ENCODE assay signal across 13 cellular contexts in genomic region chr1:2795926-2796325, GRCh38. TPM values are rescaled to one million over a fixed set of nuclear protein-coding genes. Genes with fewer than 3 reads are reported as not detected.
DNase-seq lines count a peak whose midpoint lies in the region; ATAC-seq and TF ChIP-seq lines count a peak whose summit lies in the region.
"Had no signal": no experiment of that assay in that cellular context is flagged by ENCODE, and none has a peak within 500 bp of the region (broad histone marks: within the 10 kb centered on the region; RNA-seq: fewer than 3 reads in every experiment).

No MANE protein-coding gene starts in this region.

- H2AFZ ChIP-seq in osteoblast (ENCODE audit: low read length) (no peak overlapping the region), hepatocyte (no peak overlapping the region)

- DNase-seq in activated naive CD4-positive, alpha-beta T cell treated with anti-CD3 and anti-CD28 coated beads, Interleukin-2, amount 10 ng/mL, durations not matched to agents 7 days and 5 days, result peak; percentile 5
- DNase-seq in activated naive CD4-positive, alpha-beta T cell treated with anti-CD3 and anti-CD28 coated beads, Interleukin-2, amount 50 U/mL, for 16 hours, result no peak
- DNase-seq in T-helper 17 cell (no peak), osteoblast (ENCODE audit: insufficient read length, low spot score, missing footprints) (peak; percentile 52), NCI-H2171 (lab: John Stamatoyannopoulos, UW) (no peak), hepatocyte (ENCODE audit: low spot score) (no peak)
- DNase-seq: Caco-2; CD4-positive, alpha-beta T cell; H9 had no signal

- peak overlapping the region; percentile 0; the same call in 1 of the 2 replicates for H3K27ac ChIP-seq in BLaER1
- H3K27ac ChIP-seq in osteoblast (ENCODE audit: low read depth, low read length), result no peak overlapping the region
- no peak overlapping the region for H3K27ac ChIP-seq in hepatocyte
- H3K27ac ChIP-seq: C4-2B had no signal

- no peak overlapping the region for H3K9ac ChIP-seq in BLaER1

- no peaks in the 10 kb centered on the region for H3K4me1 Mint-ChIP-seq in activated naive CD4-positive, alpha-beta T cell treated with anti-CD3 and anti-CD28 coated beads, Interleukin-2, amount 10 ng/mL, durations not matched to agents 7 days and 5 days
- no peaks in the 10 kb centered on the region for H3K4me1 Mint-ChIP-seq in T-helper 17 cell
- H3K4me1 Mint-ChIP-seq: B cell, H9 had no signal

- ATAC-seq in T-helper 17 cell, result no peak

- 51% methylated on average over 6 of the region's 6 CpGs for WGBS in hepatocyte (ENCODE audit: low lambda C conversion rate, missing lambda C conversion rate)

- H3K36me3 ChIP-seq in BLaER1 (peaks cover 7% of the 10 kb centered on the region; the same call in 1 of the 2 replicates), osteoblast (ENCODE audit: insufficient read depth, low read length) (no peaks in the 10 kb centered on the region), hepatocyte (replicated peaks; ENCODE audit: insufficient read depth, low read depth) (no peaks in the 10 kb centered on the region)

- H4K20me1 ChIP-seq in BLaER1 (no peaks in the 10 kb centered on the region), osteoblast (ENCODE audit: insufficient read depth, low read length) (no peaks in the 10 kb centered on the region), hepatocyte (ENCODE audit: insufficient read depth, poor library complexity, severe bottlenecking) (no peaks in the 10 kb centered on the region)

- no peaks in the 10 kb centered on the region for H3K79me2 ChIP-seq in osteoblast (ENCODE audit: insufficient read depth, low read length)
- no peaks in the 10 kb centered on the region for H3K79me2 ChIP-seq in hepatocyte

- CTCF ChIA-PET in activated naive CD4-positive, alpha-beta T cell treated with anti-CD3 and anti-CD28 coated beads, Interleukin-2, amount 10 ng/mL, durations not matched to agents 7 days and 5 days (lab: Charles Lee), result interaction anchor here (1.2 kb wide), 1 partner anchor 11 kb away, joined by 3 read pairs; no protein-coding TSS in a partner anchor

- no peaks in the 10 kb centered on the region for H3K27me3 ChIP-seq in BLaER1
- no peaks in the 10 kb centered on the region for H3K27me3 ChIP-seq in osteoblast (ENCODE audit: insufficient read depth, low read length)
- no peaks in the 10 kb centered on the region for H3K27me3 ChIP-seq in hepatocyte

- H3K4me2 ChIP-seq in BLaER1 (peak overlapping the region; percentile 83), osteoblast (ENCODE audit: insufficient read depth, low read length) (no peak overlapping the region), hepatocyte (no peak overlapping the region)

- no peak overlapping the region for H3K4me3 Mint-ChIP-seq in activated naive CD4-positive, alpha-beta T cell treated with anti-CD3 and anti-CD28 coated beads, Interleukin-2, amount 10 ng/mL, durations not matched to agents 7 days and 5 days
- H3K4me3 Mint-ChIP-seq in T-helper 17 cell, result peak overlapping the region; percentile 43
- H3K4me3 Mint-ChIP-seq: B cell; CD4-positive, alpha-beta T cell; H9 had no signal

- TF ChIP-seq CTCF in osteoblast (IDR thresholded peaks at IDR 0.05; ENCODE audit: extremely low read depth, low read depth, low read length) (no peak), hepatocyte (IDR thresholded peaks at IDR 0.05; ENCODE audit: poor library complexity) (no peak)

- H3K4me1 ChIP-seq in BLaER1 (peaks cover 53% of the 10 kb centered on the region), osteoblast (ENCODE audit: insufficient read depth, low read length) (no peaks in the 10 kb centered on the region), hepatocyte (ENCODE audit: insufficient read depth) (no peaks in the 10 kb centered on the region)
- H3K4me1 ChIP-seq: Caco-2 had no signal

- H3K27ac Mint-ChIP-seq in activated naive CD4-positive, alpha-beta T cell treated with anti-CD3 and anti-CD28 coated beads, Interleukin-2, amount 10 ng/mL, durations not matched to agents 7 days and 5 days, result no peak overlapping the region
- no peak overlapping the region for H3K27ac Mint-ChIP-seq in T-helper 17 cell
- H3K27ac Mint-ChIP-seq: B cell; CD4-positive, alpha-beta T cell; H9 had no signal

- peaks cover 30% of the 10 kb centered on the region for H3K27me3 Mint-ChIP-seq in activated naive CD4-positive, alpha-beta T cell treated with anti-CD3 and anti-CD28 coated beads, Interleukin-2, amount 10 ng/mL, durations not matched to agents 7 days and 5 days
- H3K27me3 Mint-ChIP-seq in T-helper 17 cell, result peaks cover 21% of the 10 kb centered on the region

- H3K9me2 ChIP-seq in hepatocyte (replicated peaks; ENCODE audit: insufficient read depth), result no peaks in the 10 kb centered on the region

- no peak overlapping the region for H3K4me3 ChIP-seq in BLaER1
- no peak overlapping the region for H3K4me3 ChIP-seq in osteoblast (ENCODE audit: insufficient read depth, low read length)
- no peak overlapping the region for H3K4me3 ChIP-seq in hepatocyte

- H3K36me3 Mint-ChIP-seq in activated naive CD4-positive, alpha-beta T cell treated with anti-CD3 and anti-CD28 coated beads, Interleukin-2, amount 10 ng/mL, durations not matched to agents 7 days and 5 days, result peaks cover 2% of the 10 kb centered on the region
- no peaks in the 10 kb centered on the region for H3K36me3 Mint-ChIP-seq in T-helper 17 cell (ENCODE audit: low read depth)

- H3K9me3 ChIP-seq in BLaER1 (peaks cover 52% of the 10 kb centered on the region), T-helper 17 cell (ENCODE audit: control insufficient read depth, low read length, poor library complexity, severe bottlenecking) (no peaks in the 10 kb centered on the region), osteoblast (ENCODE audit: low read depth, low read length) (no peaks in the 10 kb centered on the region), hepatocyte (ENCODE audit: low read depth) (no peaks in the 10 kb centered on the region)
- H3K9me3 ChIP-seq: Caco-2 had no signal

- peaks cover 27% of the 10 kb centered on the region for H3K9me3 Mint-ChIP-seq in activated naive CD4-positive, alpha-beta T cell treated with anti-CD3 and anti-CD28 coated beads, Interleukin-2, amount 10 ng/mL, durations not matched to agents 7 days and 5 days

RNA-seq across cellular contexts. Expression of gene TTC34, which starts 5.6 kb away (rescaled TPM):
- total RNA-seq in T-helper 17 cell (1 to 10 TPM in 1 of 2 donors, under 1 TPM in 1; 0.94 to 1.1 TPM), osteoblast (0.29 and 0.36 TPM in 2 replicates), hepatocyte (0.33 and 0.44 TPM in 2 replicates)
- polyA plus RNA-seq in hepatocyte, result 0.13 and 0.55 TPM in 2 replicates
- total RNA-seq: A172 had no signal

Comparison
In these comparisons a context has a peak if more than half of its experiments do, and no peak if none do; other contexts are left out.
1. DNase-seq: peak in activated naive CD4-positive, alpha-beta T cell treated with anti-CD3 and anti-CD28 coated beads, Interleukin-2, amount 10 ng/mL, durations not matched to agents 7 days and 5 days (single experiment) and osteoblast (single experiment); none in activated naive CD4-positive, alpha-beta T cell treated with anti-CD3 and anti-CD28 coated beads, Interleukin-2, amount 50 U/mL, for 16 hours (single experiment), T-helper 17 cell (0 of 3), NCI-H2171 (single experiment) and hepatocyte (single experiment).